ENCODE assay signal across 21 cellular contexts in genomic region chr2:231347081-231347480, GRCh38. TPM values are rescaled to one million over a fixed set of nuclear protein-coding genes. Genes with fewer than 3 reads are reported as not detected.
DNase-seq lines count a peak whose midpoint lies in the region; ATAC-seq, FAIRE-seq and TF ChIP-seq lines count a peak whose summit lies in the region.
"Had no signal": no experiment of that assay in that cellular context is flagged by ENCODE, and none has a peak within 500 bp of the region (broad histone marks: within the 10 kb centered on the region; RNA-seq: fewer than 3 reads in every experiment).

No MANE protein-coding gene starts in this region.

- TF ChIP-seq POLR2A in uterus (IDR thresholded peaks at IDR 0.05): no peak

- H3K27ac ChIP-seq in PC-9: peak overlapping the region; percentile 81
- no peak overlapping the region for H3K27ac ChIP-seq in small intestine (ENCODE audit: low read depth in 1 of 2, low read length in 1 of 2)
- no peak overlapping the region for H3K27ac ChIP-seq in uterus
- H3K27ac ChIP-seq: neutrophil had no signal

- no peak for ATAC-seq in activated CD8-positive, alpha-beta T cell treated with anti-CD3 and anti-CD28 coated beads for 36 hours
- ATAC-seq: activated naive CD4-positive, alpha-beta T cell treated with anti-CD3 and anti-CD28 coated beads, Interleukin-2, amount 50 U/mL, for 72 hours; HCT116; stimulated activated memory B cell treated with anti-CD40 and anti-IgM and Interleukin-4, amounts not matched to agents 10 μg/mL and 1 μg/mL and 100 μg/mL, for 72 hours had no signal

- H3K36me3 ChIP-seq in PC-9 (ENCODE audit: low read depth) (no peaks in the 10 kb centered on the region), small intestine (ENCODE audit: control insufficient read depth in 2 of 2, insufficient read depth in 2 of 2, low read length in 2 of 2) (no peaks in the 10 kb centered on the region), uterus (no peaks in the 10 kb centered on the region)
- H3K36me3 ChIP-seq: neutrophil had no signal

- DNase-seq in HuH-7 (ENCODE audit: low spot score): peak; percentile 52
- DNase-seq in PC-9: no peak
- peak; percentile 13 for DNase-seq in fibroblast of pulmonary artery (ENCODE audit: low read depth)
- peak; percentile 91 for DNase-seq in small intestine
- no peak for DNase-seq in uterus
- no peak for DNase-seq in DMS53 treated with DMSO at 0.1 percent for 48 hours (lab: John Stamatoyannopoulos, UW; ENCODE audit: unreplicated experiment)
- DNase-seq in activated CD8-positive, alpha-beta T cell treated with anti-CD3 and anti-CD28 coated beads for 36 hours: no peak
- DNase-seq: activated CD4-positive, alpha-beta T cell treated with anti-CD3 and anti-CD28 coated beads for 48 hours; anterior cingulate cortex; NCI-H2081 treated with DMSO at 0.1 percent for 48 hours; stimulated activated CD4-positive, alpha-beta T cell treated with anti-CD3 and anti-CD28 coated beads, Interleukin-2, amount 100 ng/mL, for 48 hours had no signal

- H3F3A ChIP-seq in PC-9 (ENCODE audit: insufficient read depth, low read depth): peaks cover 28% of the 10 kb centered on the region

- H3K9me3 Mint-ChIP-seq in activated CD8-positive, alpha-beta T cell treated with anti-CD3 and anti-CD28 coated beads for 36 hours: no peaks in the 10 kb centered on the region
- H3K9me3 Mint-ChIP-seq: activated naive CD4-positive, alpha-beta T cell treated with anti-CD3 and anti-CD28 coated beads, Interleukin-2, amount 50 U/mL, for 72 hours; stimulated activated memory B cell treated with anti-CD40 and anti-IgM and Interleukin-4, amounts not matched to agents 10 μg/mL and 1 μg/mL and 100 μg/mL, for 72 hours; T-helper 1 cell treated with Interleukin-12 subunit alpha and Interleukin-12 subunit beta and Interleukin-4 antibody, amounts not matched to agents 30 μg/mL and 1 μg/mL, for 36 hours had no signal

- no peaks in the 10 kb centered on the region for H3K9me2 ChIP-seq in PC-9 (ENCODE audit: insufficient read depth)

- H3K79me2 ChIP-seq in PC-9 (ENCODE audit: low read depth): no peaks in the 10 kb centered on the region

- no peaks in the 10 kb centered on the region for H3K36me3 Mint-ChIP-seq in activated CD8-positive, alpha-beta T cell treated with anti-CD3 and anti-CD28 coated beads for 36 hours (ENCODE audit: low read depth)
- H3K36me3 Mint-ChIP-seq: activated naive CD4-positive, alpha-beta T cell treated with anti-CD3 and anti-CD28 coated beads, Interleukin-2, amount 50 U/mL, for 72 hours; CD14-positive monocyte had no signal

- H3K9me3 ChIP-seq in PC-9 (ENCODE audit: insufficient read depth, low read depth) (no peaks in the 10 kb centered on the region), small intestine (ENCODE audit: control insufficient read depth, low read depth) (no peaks in the 10 kb centered on the region), uterus (no peaks in the 10 kb centered on the region)
- H3K9me3 ChIP-seq: neutrophil had no signal

- no peak overlapping the region for H2AFZ ChIP-seq in PC-9

- H3K4me3 Mint-ChIP-seq in activated CD8-positive, alpha-beta T cell treated with anti-CD3 and anti-CD28 coated beads for 36 hours: no peak overlapping the region
- H3K4me3 Mint-ChIP-seq: CD14-positive monocyte; dendritic cell treated with granulocyte-macrophage colony-stimulating factor and Interleukin-4, amounts not matched to agents 40 ng/mL and 50 ng/mL, for 4 days; stimulated activated memory B cell treated with anti-CD40 and anti-IgM and Interleukin-4, amounts not matched to agents 10 μg/mL and 1 μg/mL and 100 μg/mL, for 72 hours; T-helper 1 cell treated with Interleukin-12 subunit alpha and Interleukin-12 subunit beta and Interleukin-4 antibody, amounts not matched to agents 30 μg/mL and 1 μg/mL, for 36 hours had no signal

- no peaks in the 10 kb centered on the region for H3K27me3 Mint-ChIP-seq in activated CD8-positive, alpha-beta T cell treated with anti-CD3 and anti-CD28 coated beads for 36 hours
- H3K27me3 Mint-ChIP-seq: dendritic cell treated with granulocyte-macrophage colony-stimulating factor and Interleukin-4, amounts not matched to agents 40 ng/mL and 50 ng/mL, for 4 days; stimulated activated memory B cell treated with anti-CD40 and anti-IgM and Interleukin-4, amounts not matched to agents 10 μg/mL and 1 μg/mL and 100 μg/mL, for 72 hours had no signal

- peak overlapping the region; percentile 41; the same call in 1 of the 2 replicates for H3K4me2 ChIP-seq in PC-9

- H3K4me1 ChIP-seq in PC-9 (replicated peaks; ENCODE audit: insufficient read depth) (peaks cover 38% of the 10 kb centered on the region), small intestine (ENCODE audit: control insufficient read depth in 2 of 2, insufficient read depth in 1 of 2, low read depth in 1 of 2, low read length in 1 of 2) (peaks cover 0 to 4% of the 10 kb centered on the region in 2 donors), uterus (no peaks in the 10 kb centered on the region)

- WGBS in small intestine, 3 donors: 11 to 60% (median 29%) methylated on average over 5 of the region's 5 CpGs

- H3K4me1 Mint-ChIP-seq in activated CD8-positive, alpha-beta T cell treated with anti-CD3 and anti-CD28 coated beads for 36 hours (ENCODE audit: low read depth): no peaks in the 10 kb centered on the region
- H3K4me1 Mint-ChIP-seq: stimulated activated memory B cell treated with anti-CD40 and anti-IgM and Interleukin-4, amounts not matched to agents 10 μg/mL and 1 μg/mL and 100 μg/mL, for 72 hours had no signal

- POLR2A ChIA-PET in PC-9 (lab: Charles Lee; ENCODE audit: unreplicated experiment): no interaction called here
- POLR2A ChIA-PET in activated CD8-positive, alpha-beta T cell treated with anti-CD3 and anti-CD28 coated beads for 36 hours (lab: Charles Lee): no interaction called here

- H3K27ac Mint-ChIP-seq in activated CD8-positive, alpha-beta T cell treated with anti-CD3 and anti-CD28 coated beads for 36 hours: no peak overlapping the region
- H3K27ac Mint-ChIP-seq: activated naive CD4-positive, alpha-beta T cell treated with anti-CD3 and anti-CD28 coated beads, Interleukin-2, amount 50 U/mL, for 72 hours; CD14-positive monocyte; dendritic cell treated with granulocyte-macrophage colony-stimulating factor and Interleukin-4, amounts not matched to agents 40 ng/mL and 50 ng/mL, for 4 days; stimulated activated memory B cell treated with anti-CD40 and anti-IgM and Interleukin-4, amounts not matched to agents 10 μg/mL and 1 μg/mL and 100 μg/mL, for 72 hours; T-helper 1 cell treated with Interleukin-12 subunit alpha and Interleukin-12 subunit beta and Interleukin-4 antibody, amounts not matched to agents 30 μg/mL and 1 μg/mL, for 36 hours had no signal

- intact Hi-C loops in PC-9 (cut with micrococcal nuclease; ENCODE audit: unreplicated experiment) (loop anchor here (5.0 kb wide), 1 partner anchor 50 kb away; the partner anchor contains the start of gene B3GNT7), uterus (cut with DNase I; ENCODE audit: low total_unique reads) (no loop called here)
- intact Hi-C loops in activated CD8-positive, alpha-beta T cell treated with anti-CD3 and anti-CD28 coated beads for 36 hours (cut with micrococcal nuclease): no loop called here

- H3K4me3 ChIP-seq in PC-9 (no peak overlapping the region), fibroblast of pulmonary artery (replicated peaks; ENCODE audit: low read depth, low read length) (no peak overlapping the region), small intestine (ENCODE audit: low read depth in 1 of 2, low read length in 2 of 2) (no peak overlapping the region), uterus (no peak overlapping the region)

- no peaks in the 10 kb centered on the region for H3K27me3 ChIP-seq in PC-9 (ENCODE audit: insufficient read depth, low read depth)
- H3K27me3 ChIP-seq in small intestine (ENCODE audit: control insufficient read depth in 2 of 2, insufficient read depth in 2 of 2, low read length in 2 of 2): no peaks in the 10 kb centered on the region
- no peaks in the 10 kb centered on the region for H3K27me3 ChIP-seq in uterus
- H3K27me3 ChIP-seq: neutrophil had no signal

- BruUV-seq in PC-9 (replicated peaks; lab: Mats Ljungman, UMichigan): no TSS peak

- FAIRE-seq in small intestine (lab: Jason Lieb, UNC): no peak
- FAIRE-seq: endometrium had no signal

- CTCF ChIA-PET in PC-9 (lab: Charles Lee): interaction anchor here (0.6 kb wide), 1 partner anchor 40 kb away, joined by 3 read pairs; no protein-coding TSS in a partner anchor
- CTCF ChIA-PET in activated CD8-positive, alpha-beta T cell treated with anti-CD3 and anti-CD28 coated beads for 36 hours (lab: Charles Lee): interaction anchor here (0.8 kb wide), 1 partner anchor 15 kb away, joined by 3 read pairs; no protein-coding TSS in a partner anchor

- TF ChIP-seq CTCF in PC-9 (conservative IDR thresholded peaks at IDR 0.05) (no peak), fibroblast of pulmonary artery (IDR thresholded peaks at IDR 0.05; ENCODE audit: low read length, missing control alignments) (no peak), uterus (IDR thresholded peaks at IDR 0.05) (no peak)
- TF ChIP-seq CTCF in activated CD8-positive, alpha-beta T cell treated with anti-CD3 and anti-CD28 coated beads for 36 hours (IDR thresholded peaks at IDR 0.05): no peak

- no peaks in the 10 kb centered on the region for H4K20me1 ChIP-seq in PC-9 (ENCODE audit: insufficient read depth)

RNA-seq across cellular contexts. Expression of gene B3GNT7, which starts 48.4 kb away (rescaled TPM):
- 14.0 and 25.8 TPM in 2 replicates for total RNA-seq in PC-9 (2021)
- 10 to 100 TPM; 13.8 to 22.0 (median 14.5) TPM for polyA plus RNA-seq in small intestine
- 1 to 10 TPM; 1.7 to 8.1 (median 3.1) TPM for total RNA-seq in uterus
- total RNA-seq in activated CD8-positive, alpha-beta T cell treated with anti-CD3 and anti-CD28 coated beads for 36 hours: under 1 TPM in 1 of 2 experiments, not detected in 1; 0.29 TPM
- total RNA-seq: MCF 10A, NCI-H460 had no signal
- polyA plus RNA-seq: CD14-positive monocyte had no signal

Comparison
In these comparisons a context has a peak if more than half of its experiments do, and no peak if none do; other contexts are left out.
1. DNase-seq: peak in HuH-7 (single experiment), fibroblast of pulmonary artery (single experiment) and small intestine (single experiment); none in PC-9 (0 of 2), uterus (0 of 2), DMS53 treated with DMSO at 0.1 percent for 48 hours (single experiment) and activated CD8-positive, alpha-beta T cell treated with anti-CD3 and anti-CD28 coated beads for 36 hours (single experiment).